Comparison of ENCODE assay signal across 2 cellular contexts in the genomic region with DNA sequence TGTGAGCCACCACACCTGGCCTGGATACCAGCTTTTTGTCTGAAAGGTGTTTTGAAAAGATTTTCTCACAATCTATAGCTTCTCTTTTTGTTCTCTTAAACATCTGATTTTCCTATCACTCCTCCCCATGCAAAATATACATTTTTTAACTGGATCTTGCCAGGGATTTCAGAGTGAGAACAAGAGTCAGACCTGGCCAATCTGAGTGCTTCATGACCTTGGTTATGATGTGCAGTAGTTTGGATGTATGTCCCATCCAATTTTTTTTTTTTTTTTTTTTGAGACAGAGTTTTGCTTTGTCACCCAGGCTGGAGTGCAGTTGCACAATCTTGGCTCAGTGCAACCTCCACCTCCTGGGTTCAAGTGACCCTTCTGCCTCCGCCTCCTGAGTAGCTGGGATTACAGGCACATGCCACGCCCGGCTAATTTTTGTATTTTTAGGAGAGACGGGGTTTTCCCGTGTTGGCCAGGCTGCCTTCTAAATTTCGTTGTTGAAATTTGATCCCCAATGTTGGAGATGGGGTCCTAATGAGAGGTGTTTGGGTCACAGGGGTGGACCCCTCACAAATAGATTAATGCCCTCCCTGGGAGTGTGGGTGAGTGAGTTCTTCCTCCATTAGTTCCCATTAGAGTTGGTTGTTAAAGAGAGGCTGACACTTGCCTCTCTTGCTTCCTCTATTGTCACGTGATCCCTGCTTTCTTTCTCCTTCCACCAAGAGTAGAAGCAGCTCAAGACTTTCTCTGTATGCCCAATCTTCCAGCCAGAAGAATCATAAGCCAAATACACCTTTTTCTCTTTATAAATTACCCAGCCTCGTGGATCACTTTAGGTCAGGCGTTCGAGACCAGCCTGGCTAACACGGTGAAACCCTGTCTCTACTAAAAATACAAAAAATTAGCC.
TF ChIP-seq lines count a peak whose summit lies in the region.

No MANE protein-coding gene starts in this region.

TF ChIP-seq in GM12878, 131 proteins besides CTCF, POLR2A, EP300 and RAD21:
- peak; percentile 75; the same call in 1 of the 2 replicates for TF ChIP-seq RAD51 (IDR thresholded peaks at IDR 0.05)

TF ChIP-seq in HepG2, 621 proteins besides CTCF, POLR2A, EP300 and RAD21:
- peak; percentile 63; the same call in 1 of the 2 replicates for TF ChIP-seq RAD51 (IDR thresholded peaks at IDR 0.05; ENCODE audit: borderline replicate concordance)
